Comparison of ENCODE assay signal across 8 cellular contexts in genomic region chr1:225474986-225475820, GRCh38. TPM values are rescaled to one million over a fixed set of nuclear protein-coding genes. Genes with fewer than 3 reads are reported as not detected.
A peak's percentile ranks its signal among the peaks of the same experiment; 100 is the strongest.
DNase-seq lines count a peak whose midpoint lies in the region; ATAC-seq and TF ChIP-seq lines count a peak whose summit lies in the region.

No MANE protein-coding gene starts in this region.

- peak; percentile 100 for TF ChIP-seq CTCF in dorsolateral prefrontal cortex (IDR thresholded peaks at IDR 0.05 in 54 of 56, conservative IDR thresholded peaks at IDR 0.05 in 2 of 56; ENCODE audit: low read depth in 1 of 56, partially characterized antibody in 56 of 56)
- peak; percentile 100 for TF ChIP-seq CTCF in lung (IDR thresholded peaks at IDR 0.05; ENCODE audit: control extremely low read depth, extremely low read depth)

- peak overlapping the region in 22 of 59 donors; percentile 1 to 84 (median 52) for H3K27ac ChIP-seq in dorsolateral prefrontal cortex
- no peak overlapping the region for H3K27ac ChIP-seq in lung (ENCODE audit: low read depth in 1 of 2, low read length in 1 of 2)

- H3K27me3 ChIP-seq in dorsolateral prefrontal cortex (no peaks in the 10 kb centered on the region), lung (ENCODE audit: control insufficient read depth, insufficient read depth) (no peaks in the 10 kb centered on the region)

- H3K4me3 ChIP-seq in dorsolateral prefrontal cortex (peak overlapping the region in 48 of 59 donors; percentile 7 to 59 (median 34)), lung (no peak overlapping the region)

- peak; percentile 36 to 42 for DNase-seq in AML-193 (lab: John Stamatoyannopoulos, UW)
- peak; percentile 13 to 72 for DNase-seq in NCI-H446 (lab: John Stamatoyannopoulos, UW)
- peak; percentile 57 to 63 for DNase-seq in activated CD4-positive, alpha-beta T cell treated with anti-CD3 and anti-CD28 coated beads, Interleukin-2, amount 50 U/mL, for 48 hours
- peak in 7 of 10 donors; percentile 23 to 84 (median 49) for DNase-seq in dorsolateral prefrontal cortex
- DNase-seq in lung (ENCODE audit: low spot score): peak; percentile 64
- peak; percentile 51 for DNase-seq in stimulated activated CD8-positive, alpha-beta memory T cell treated with anti-CD3 and anti-CD28 coated beads, Interleukin-12 subunit alpha, Interleukin-12 subunit beta, amount 100 ng/mL, for 1 hour (ENCODE audit: low read depth)

- peaks cover 0 to 5% of the 10 kb centered on the region in 2 donors for H3K4me1 ChIP-seq in lung (ENCODE audit: control insufficient read depth in 2 of 2, insufficient read depth in 2 of 2, low read length in 2 of 2)

- WGBS in lung, 2 donors: 28 to 30% methylated on average over 47 to 50 of the region's 50 CpGs

- intact Hi-C loops in dorsolateral prefrontal cortex (cut with DNase I): loop anchor here (1.0 to 10.0 kb wide), 10 partner anchors 72 to 502 kb away; no protein-coding TSS in a partner anchor

- ATAC-seq in GM19023 (IDR thresholded peaks at IDR 0.05; ENCODE audit: unreplicated experiment) (peak; percentile 72), HG03139 (IDR thresholded peaks at IDR 0.05; ENCODE audit: unreplicated experiment) (peak; percentile 64), lung (ENCODE audit: insufficient read depth, low FRiP score) (peak; percentile 97)

- H3K9me3 ChIP-seq in lung (ENCODE audit: control insufficient read depth in 2 of 2, insufficient read depth in 1 of 2, low read length in 1 of 2): no peaks in the 10 kb centered on the region

- H3K36me3 ChIP-seq in lung (ENCODE audit: control insufficient read depth in 2 of 2, insufficient read depth in 2 of 2, low read length in 2 of 2): no peaks in the 10 kb centered on the region

RNA-seq across cellular contexts. Expression of gene LBR, which starts 47.4 kb away (rescaled TPM):
- total RNA-seq in dorsolateral prefrontal cortex (10 to 100 TPM; 14.6 to 57.5 (median 26.2) TPM), lung (10 to 100 TPM; 48.1 to 76.6 TPM)
- 10 to 100 TPM; 16.2 to 36.1 TPM for polyA plus RNA-seq in lung
